Comparison of ENCODE assay signal across 26 cellular contexts in the genomic region with DNA sequence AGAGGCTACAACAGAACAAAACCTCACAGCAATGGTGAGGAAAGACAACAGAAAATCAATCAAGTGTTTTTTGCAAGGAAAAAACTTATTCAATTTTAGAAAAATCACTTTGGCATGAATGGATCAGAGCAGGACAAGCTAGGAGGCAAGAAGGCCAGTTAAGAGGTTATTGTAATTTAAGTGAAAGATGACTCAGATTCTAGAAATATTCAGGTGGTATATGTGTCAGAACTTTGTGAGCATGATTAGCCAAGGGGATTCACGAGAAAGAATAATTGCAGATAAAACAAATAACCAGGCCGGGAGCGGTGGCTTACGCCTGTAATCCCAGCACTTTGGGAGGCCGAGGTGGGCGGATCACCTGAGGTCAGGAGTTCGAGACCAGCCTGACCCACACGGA. TPM values are rescaled to one million over a fixed set of nuclear protein-coding genes. Genes with fewer than 3 reads are reported as not detected.
A peak's percentile ranks its signal among the peaks of the same experiment; 100 is the strongest.
DNase-seq lines count a peak whose midpoint lies in the region; ATAC-seq and TF ChIP-seq lines count a peak whose summit lies in the region.
"Had no signal": no experiment of that assay in that cellular context is flagged by ENCODE, and none has a peak within 500 bp of the region (broad histone marks: within the 10 kb centered on the region; RNA-seq: fewer than 3 reads in every experiment).

No MANE protein-coding gene starts in this region.

- peak overlapping the region; percentile 9 for H3K4me3 Mint-ChIP-seq in natural killer cell treated with Interleukin-12 subunit alpha and Interleukin-12 subunit beta and Interleukin-15 and Interleukin-18, amount 100 ng/mL, for 72 hours
- no peak overlapping the region for H3K4me3 Mint-ChIP-seq in natural killer cell
- H3K4me3 Mint-ChIP-seq in stimulated activated naive B cell treated with anti-CD40 and anti-IgM and Interleukin-4, amounts not matched to agents 10 μg/mL and 1 μg/mL and 100 μg/mL, for 72 hours, result peak overlapping the region; percentile 1 to 9
- H3K4me3 Mint-ChIP-seq: central memory CD8-positive, alpha-beta T cell had no signal

- peak in 1 of 2 donors; percentile 58 for ATAC-seq in natural killer cell treated with Interleukin-12 subunit alpha and Interleukin-12 subunit beta and Interleukin-15 and Interleukin-18, amount 100 ng/mL, for 72 hours
- ATAC-seq in natural killer cell (no peak), GM18519 (IDR thresholded peaks at IDR 0.05; ENCODE audit: low FRiP score, unreplicated experiment) (no peak)
- peak in 1 of 2 donors; percentile 38 for ATAC-seq in stimulated activated naive B cell treated with anti-CD40 and anti-IgM and Interleukin-4, amounts not matched to agents 10 μg/mL and 1 μg/mL and 100 μg/mL, for 72 hours (replicated peaks)
- ATAC-seq: lower lobe of right lung had no signal

- no peaks in the 10 kb centered on the region for H4K20me1 ChIP-seq in OCI-LY3 (ENCODE audit: insufficient read depth, low read length)

- no peaks in the 10 kb centered on the region for H3K36me3 ChIP-seq in OCI-LY3 (replicated peaks; ENCODE audit: low read depth, low read length)
- H3K36me3 ChIP-seq: lower lobe of right lung, stomach, tibial nerve had no signal

- TF ChIP-seq CTCF in natural killer cell (IDR thresholded peaks at IDR 0.05), result no peak
- no peak for TF ChIP-seq CTCF in OCI-LY3 (IDR thresholded peaks at IDR 0.05; ENCODE audit: low read depth, low read length)
- no peak for TF ChIP-seq CTCF in epithelial cell of esophagus (IDR thresholded peaks at IDR 0.05; ENCODE audit: insufficient read depth, low read depth, low read length, missing control alignments)

- no peak overlapping the region for H2AFZ ChIP-seq in OCI-LY3 (ENCODE audit: low read depth, low read length)

- H3K36me3 Mint-ChIP-seq in natural killer cell treated with Interleukin-12 subunit alpha and Interleukin-12 subunit beta and Interleukin-15 and Interleukin-18, amount 100 ng/mL, for 72 hours, result no peaks in the 10 kb centered on the region
- H3K36me3 Mint-ChIP-seq in natural killer cell, result no peaks in the 10 kb centered on the region
- H3K36me3 Mint-ChIP-seq in stimulated activated naive B cell treated with anti-CD40 and anti-IgM and Interleukin-4, amounts not matched to agents 10 μg/mL and 1 μg/mL and 100 μg/mL, for 72 hours, result peaks cover 0 to 8% of the 10 kb centered on the region in 2 donors

- no peak overlapping the region for H3K4me3 ChIP-seq in OCI-LY3 (ENCODE audit: low read length)
- H3K4me3 ChIP-seq in epithelial cell of esophagus (ENCODE audit: low read length), result no peak overlapping the region
- H3K4me3 ChIP-seq: lower lobe of right lung, stomach, tibial nerve had no signal

- H3K9ac ChIP-seq in OCI-LY3 (ENCODE audit: low read length), result no peak overlapping the region

- H3K4me1 Mint-ChIP-seq in natural killer cell treated with Interleukin-12 subunit alpha and Interleukin-12 subunit beta and Interleukin-15 and Interleukin-18, amount 100 ng/mL, for 72 hours (ENCODE audit: low read depth in 2 of 2), result peaks cover 54 to 55% of the 10 kb centered on the region in 2 donors
- H3K4me1 Mint-ChIP-seq in natural killer cell, result peaks cover 59 to 62% of the 10 kb centered on the region in 2 donors
- H3K4me1 Mint-ChIP-seq in stimulated activated naive B cell treated with anti-CD40 and anti-IgM and Interleukin-4, amounts not matched to agents 10 μg/mL and 1 μg/mL and 100 μg/mL, for 72 hours, result peaks cover 23 to 37% of the 10 kb centered on the region in 2 donors

- H3K27ac ChIP-seq in OCI-LY3 (ENCODE audit: low read length), result no peak overlapping the region
- H3K27ac ChIP-seq: epithelial cell of prostate, lower lobe of right lung, stomach, tibial nerve had no signal

- peak overlapping the region; percentile 29; the same call in 1 of the 2 replicates for H3K4me2 ChIP-seq in OCI-LY3 (ENCODE audit: low read length)

- intact Hi-C loops in natural killer cell (cut with micrococcal nuclease), result no loop called here

- no peaks in the 10 kb centered on the region for H3K9me3 ChIP-seq in OCI-LY3 (ENCODE audit: insufficient read depth, low read length)
- H3K9me3 ChIP-seq: lower lobe of right lung, stomach, tibial nerve had no signal

- no peaks in the 10 kb centered on the region for H3K79me2 ChIP-seq in OCI-LY3 (ENCODE audit: low read length)

- H3K4me1 ChIP-seq in OCI-LY3 (ENCODE audit: low read length), result peaks cover 28% of the 10 kb centered on the region
- H3K4me1 ChIP-seq: stomach, tibial nerve had no signal

- H3K27me3 ChIP-seq in OCI-LY3 (ENCODE audit: low read depth, low read length), result no peaks in the 10 kb centered on the region
- H3K27me3 ChIP-seq: stomach, tibial nerve had no signal

- no peak for DNase-seq in natural killer cell treated with Interleukin-12 subunit alpha and Interleukin-12 subunit beta and Interleukin-15 and Interleukin-18, amount 100 ng/mL, for 72 hours (ENCODE audit: low spot score)
- DNase-seq in natural killer cell (no peak), epithelial cell of esophagus (ENCODE audit: low read depth) (peak; percentile 48), foreskin melanocyte (no peak), NCI-H510A treated with DMSO at 0.1 percent for 48 hours (lab: John Stamatoyannopoulos, UW) (no peak)
- DNase-seq in stimulated activated naive B cell treated with anti-CD40 and anti-IgM and Interleukin-4, amounts not matched to agents 10 μg/mL and 1 μg/mL and 100 μg/mL, for 72 hours, result no peak
- DNase-seq: activated CD4-positive, alpha-beta T cell treated with anti-CD3 and anti-CD28 coated beads, Interleukin-2, amount 50 U/mL, for 1 hour; activated naive CD4-positive, alpha-beta T cell treated with Interleukin-2 at 50 U/mL for 16 hours; aorta; CD4-positive, CD25-positive, alpha-beta regulatory T cell; DMS 273 treated with DMSO at 0.1 percent for 48 hours; HCEC 1CT; KBM-7; lower lobe of right lung; NCI-H1930; NCI-H345; nucleus accumbens; retina; SHP77 treated with DMSO at 0.1 percent for 48 hours; stimulated activated CD4-positive, alpha-beta T cell treated with anti-CD3 and anti-CD28 coated beads, Interleukin-4, amount 100 ng/mL, for 1 hour; stomach had no signal

- no peaks in the 10 kb centered on the region for H3K27me3 Mint-ChIP-seq in natural killer cell treated with Interleukin-12 subunit alpha and Interleukin-12 subunit beta and Interleukin-15 and Interleukin-18, amount 100 ng/mL, for 72 hours
- no peaks in the 10 kb centered on the region for H3K27me3 Mint-ChIP-seq in natural killer cell (ENCODE audit: low read depth in 2 of 2)
- no peaks in the 10 kb centered on the region for H3K27me3 Mint-ChIP-seq in stimulated activated naive B cell treated with anti-CD40 and anti-IgM and Interleukin-4, amounts not matched to agents 10 μg/mL and 1 μg/mL and 100 μg/mL, for 72 hours
- H3K27me3 Mint-ChIP-seq: CD4-positive, CD25-positive, alpha-beta regulatory T cell; central memory CD8-positive, alpha-beta T cell had no signal

- no peaks in the 10 kb centered on the region for H3K9me3 Mint-ChIP-seq in natural killer cell treated with Interleukin-12 subunit alpha and Interleukin-12 subunit beta and Interleukin-15 and Interleukin-18, amount 100 ng/mL, for 72 hours
- H3K9me3 Mint-ChIP-seq in natural killer cell, result no peaks in the 10 kb centered on the region
- peaks cover 0 to 4% of the 10 kb centered on the region in 2 donors for H3K9me3 Mint-ChIP-seq in stimulated activated naive B cell treated with anti-CD40 and anti-IgM and Interleukin-4, amounts not matched to agents 10 μg/mL and 1 μg/mL and 100 μg/mL, for 72 hours
- H3K9me3 Mint-ChIP-seq: CD4-positive, CD25-positive, alpha-beta regulatory T cell; central memory CD8-positive, alpha-beta T cell had no signal

- H3K27ac Mint-ChIP-seq in natural killer cell treated with Interleukin-12 subunit alpha and Interleukin-12 subunit beta and Interleukin-15 and Interleukin-18, amount 100 ng/mL, for 72 hours, result peak overlapping the region; percentile 24 to 49
- H3K27ac Mint-ChIP-seq in natural killer cell, result peak overlapping the region in 1 of 2 donors; percentile 62
- peak overlapping the region; percentile 70 for H3K27ac Mint-ChIP-seq in stimulated activated naive B cell treated with anti-CD40 and anti-IgM and Interleukin-4, amounts not matched to agents 10 μg/mL and 1 μg/mL and 100 μg/mL, for 72 hours

RNA-seq across cellular contexts. Expression of gene GCH1, which starts 12.7 kb away (rescaled TPM):
- 100 to 1,000 TPM; 131 to 382 TPM for total RNA-seq in natural killer cell treated with Interleukin-12 subunit alpha and Interleukin-12 subunit beta and Interleukin-15 and Interleukin-18, amount 100 ng/mL, for 72 hours
- total RNA-seq in natural killer cell, result 10 to 100 TPM; 51.7 to 71.5 (median 52.6) TPM
